ENCODE assay signal across 28 cellular contexts in the genomic region with DNA sequence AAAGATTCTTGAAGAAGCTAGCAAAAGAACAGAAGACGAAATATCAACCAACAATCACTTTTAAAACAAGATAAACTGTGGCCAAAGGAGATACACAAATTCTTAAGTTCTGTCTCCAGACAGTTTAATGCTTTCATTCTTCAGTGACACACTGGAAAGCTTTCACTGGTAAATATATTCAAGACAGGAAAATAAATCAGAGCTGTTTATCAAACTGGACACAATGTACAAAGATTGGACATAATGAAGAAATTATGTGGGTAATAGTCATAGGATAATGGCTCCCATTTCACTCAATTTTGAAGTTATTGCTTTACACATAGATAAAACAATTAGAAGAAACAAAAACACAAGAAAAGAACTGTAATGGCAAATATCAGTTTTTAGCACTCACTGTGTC. TPM values are rescaled to one million over a fixed set of nuclear protein-coding genes. Genes with fewer than 3 reads are reported as not detected.
"Had no signal": no experiment of that assay in that cellular context is flagged by ENCODE, and none has a peak within 500 bp of the region (broad histone marks: within the 10 kb centered on the region; RNA-seq: fewer than 3 reads in every experiment).

No MANE protein-coding gene starts in this region.

- H3K9me3 ChIP-seq: breast epithelium, colonic mucosa, esophagus squamous epithelium had no signal

- H3K27me3 ChIP-seq: breast epithelium, cardiac muscle cell, colonic mucosa, esophagus squamous epithelium had no signal

- H3K4me1 ChIP-seq: breast epithelium, colonic mucosa, esophagus squamous epithelium had no signal

- ATAC-seq: activated CD4-positive, CD25-positive, alpha-beta regulatory T cell treated with anti-CD3 and anti-CD28 coated beads, Interleukin-2, amount 50 U/mL, for 24 hours; activated CD8-positive, alpha-beta T cell treated with anti-CD3 and anti-CD28 coated beads for 36 hours; activated T-cell treated with anti-CD3 and anti-CD28 coated beads, Interleukin-2, amount 50 U/mL, for 4 hours; activated T-helper 17 cell treated with anti-CD3 and anti-CD28 coated beads, Interleukin-2, amount 50 U/mL, for 72 hours; T-cell had no signal

- H3K4me3 ChIP-seq: breast epithelium, cardiac muscle cell, colonic mucosa, esophagus squamous epithelium had no signal

- H3K36me3 ChIP-seq: breast epithelium, cardiac muscle cell, colonic mucosa, esophagus squamous epithelium, WERI-Rb-1 had no signal

- H3K27ac ChIP-seq: breast epithelium, cardiac muscle cell, colonic mucosa, epithelial cell of prostate, esophagus squamous epithelium, WERI-Rb-1 had no signal

- DNase-seq: activated B cell treated with CpG ODN at 0.5 μM for 24 hours; activated CD4-positive, alpha-beta T cell treated with anti-CD3 and anti-CD28 coated beads for 48 hours; activated CD4-positive, alpha-beta T cell treated with anti-CD3 and anti-CD28 coated beads, Interleukin-2, amount 50 U/mL, for 1 hour; activated CD4-positive, alpha-beta T cell treated with anti-CD3 and anti-CD28 coated beads, Interleukin-2, amount 50 U/mL, for 48 hours; activated CD8-positive, alpha-beta memory T cell treated with anti-CD3 and anti-CD28 coated beads for 24 hours; activated CD8-positive, alpha-beta T cell treated with anti-CD3 and anti-CD28 coated beads for 36 hours; activated effector memory CD4-positive, alpha-beta T cell treated with Interleukin-2 at 50 U/mL for 16 hours; activated gamma-delta T cell treated with Interleukin-2 at 50 U/mL for 16 hours; activated naive CD4-positive, alpha-beta T cell treated with anti-CD3 and anti-CD28 coated beads, Interleukin-2, amount 50 U/mL, for 16 hours; activated naive CD4-positive, alpha-beta T cell treated with Interleukin-2 at 50 U/mL for 16 hours; activated T-cell treated with anti-CD3 and anti-CD28 coated beads, Interleukin-2, amount 50 U/mL, for 4 hours; amygdala; aorta; central memory CD4-positive, alpha-beta T cell; cerebellar nuclear complex; colonic mucosa; effector CD8-positive, alpha-beta T cell; esophagus squamous epithelium; head of caudate nucleus; T-cell; T-helper 9 cell; WERI-Rb-1 had no signal

RNA-seq across cellular contexts. Expression of a gene that starts 38.4 kb away (rescaled TPM):
- total RNA-seq: activated B cell treated with CpG ODN at 0.5 μM for 24 hours; activated CD8-positive, alpha-beta T cell treated with anti-CD3 and anti-CD28 coated beads for 36 hours; activated T-cell treated with anti-CD3 and anti-CD28 coated beads, Interleukin-2, amount 50 U/mL, for 4 hours; activated T-helper 17 cell treated with anti-CD3 and anti-CD28 coated beads, Interleukin-2, amount 50 U/mL, for 72 hours; T-cell; T-helper 2 cell treated with Interferon-gamma antibody and Interleukin-4, amounts not matched to agents 100 ng/mL and 5 ng/mL, for 36 hours had no signal
